18 cellular contexts compared by ENCODE assay signal in the genomic region with DNA sequence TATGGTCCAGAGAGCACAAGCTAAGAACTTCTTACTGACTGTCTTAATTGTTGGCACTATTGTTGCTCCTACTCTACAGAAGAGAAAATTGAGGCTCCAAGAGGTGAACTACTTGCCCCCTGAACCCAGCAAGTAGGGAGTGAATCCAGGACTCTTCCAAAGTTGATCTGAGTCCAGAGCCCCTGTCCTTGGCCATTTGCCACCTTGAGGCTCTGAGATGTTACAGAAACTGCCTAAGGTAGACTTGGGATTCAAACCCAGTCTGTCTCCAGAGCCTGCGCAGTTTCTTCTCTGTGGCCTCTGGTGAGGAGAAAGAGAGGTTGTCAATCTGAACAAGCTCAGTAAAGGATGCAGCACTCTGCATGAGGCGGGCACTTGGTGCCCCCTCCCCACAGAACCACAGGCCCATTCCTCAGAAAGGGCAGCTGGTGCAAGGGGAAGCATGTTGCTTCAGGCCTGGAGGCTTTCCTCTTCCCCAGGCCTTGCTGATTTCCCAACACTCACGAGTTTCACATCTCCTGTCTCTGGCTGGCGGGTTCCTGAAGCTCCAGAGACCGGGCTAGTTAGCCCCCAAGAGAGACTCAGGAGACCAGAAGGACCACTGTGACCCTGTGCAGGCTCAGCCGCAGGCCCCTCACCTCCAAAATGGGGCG. TPM values are rescaled to one million over a fixed set of nuclear protein-coding genes. Genes with fewer than 3 reads are reported as not detected.
DNase-seq lines count a peak whose midpoint lies in the region; ATAC-seq lines count a peak whose summit lies in the region.
"Had no signal": no experiment of that assay in that cellular context is flagged by ENCODE, and none has a peak within 500 bp of the region (broad histone marks: within the 10 kb centered on the region; RNA-seq: fewer than 3 reads in every experiment).

No MANE protein-coding gene starts in this region.

- no peak for DNase-seq in activated CD4-positive, alpha-beta T cell treated with anti-CD3 and anti-CD28 coated beads, Interleukin-2, amount 10 ng/mL, durations not matched to agents 7 days and 5 days
- no peak for DNase-seq in activated CD4-positive, alpha-beta T cell treated with anti-CD3 and anti-CD28 coated beads, Interleukin-2, amount 50 U/mL, for 48 hours
- DNase-seq in CD8-positive, alpha-beta memory T cell, result no peak
- DNase-seq in natural killer cell treated with Interleukin-12 subunit alpha and Interleukin-12 subunit beta and Interleukin-15 and Interleukin-18, amount 100 ng/mL, for 72 hours (ENCODE audit: low spot score), result no peak
- DNase-seq in H7, result no peak
- DNase-seq in AG08395 (ENCODE audit: low spot score), result no peak
- DNase-seq: activated CD4-positive, CD25-positive, alpha-beta regulatory T cell; effector CD4-positive, alpha-beta T cell; NCI-H1092 treated with DMSO at 0.1 percent for 48 hours; stimulated activated CD4-positive, alpha-beta T cell treated with anti-CD3 and anti-CD28 coated beads, Interleukin-4, amount 100 ng/mL, for 4 hours had no signal

- H3K4me3 ChIP-seq in CD8-positive, alpha-beta memory T cell (ENCODE audit: low read length), result no peak overlapping the region
- H3K4me3 ChIP-seq in H7 (ENCODE audit: insufficient read depth, low read depth, low read length), result no peak overlapping the region

- no peaks in the 10 kb centered on the region for H3K27me3 ChIP-seq in CD8-positive, alpha-beta memory T cell (ENCODE audit: insufficient read depth, low read length, poor library complexity, severe bottlenecking)
- H3K27me3 ChIP-seq in H7 (ENCODE audit: control insufficient read depth, insufficient read depth, low read length), result peaks cover 2% of the 10 kb centered on the region; the same call in 1 of the 2 replicates

- no peak overlapping the region for H3K4me3 Mint-ChIP-seq in activated CD4-positive, alpha-beta T cell treated with anti-CD3 and anti-CD28 coated beads, Interleukin-2, amount 10 ng/mL, durations not matched to agents 7 days and 5 days
- peak overlapping the region in 2 of 7 donors; percentile 12 to 68 for H3K4me3 Mint-ChIP-seq in CD8-positive, alpha-beta memory T cell
- H3K4me3 Mint-ChIP-seq in activated T-helper 17 cell treated with anti-CD3 and anti-CD28 coated beads, Interleukin-2, amount 50 U/mL, for 72 hours, result peak overlapping the region; percentile 31
- no peak overlapping the region for H3K4me3 Mint-ChIP-seq in natural killer cell treated with Interleukin-12 subunit alpha and Interleukin-12 subunit beta and Interleukin-15 and Interleukin-18, amount 100 ng/mL, for 72 hours
- H3K4me3 Mint-ChIP-seq: brain; neural crest cell; stimulated activated memory B cell treated with anti-CD40 and anti-IgM and Interleukin-4, amounts not matched to agents 10 μg/mL and 1 μg/mL and 100 μg/mL, for 72 hours had no signal

- peak overlapping the region; percentile 52 for H3K27ac Mint-ChIP-seq in activated CD4-positive, alpha-beta T cell treated with anti-CD3 and anti-CD28 coated beads, Interleukin-2, amount 10 ng/mL, durations not matched to agents 7 days and 5 days
- peak overlapping the region; percentile 10 to 99 (median 27) for H3K27ac Mint-ChIP-seq in CD8-positive, alpha-beta memory T cell
- no peak overlapping the region for H3K27ac Mint-ChIP-seq in activated T-helper 17 cell treated with anti-CD3 and anti-CD28 coated beads, Interleukin-2, amount 50 U/mL, for 72 hours
- peak overlapping the region; percentile 96 to 99 for H3K27ac Mint-ChIP-seq in natural killer cell treated with Interleukin-12 subunit alpha and Interleukin-12 subunit beta and Interleukin-15 and Interleukin-18, amount 100 ng/mL, for 72 hours
- H3K27ac Mint-ChIP-seq: brain; stimulated activated memory B cell treated with anti-CD40 and anti-IgM and Interleukin-4, amounts not matched to agents 10 μg/mL and 1 μg/mL and 100 μg/mL, for 72 hours had no signal

- CTCF ChIA-PET in activated CD4-positive, alpha-beta T cell treated with anti-CD3 and anti-CD28 coated beads, Interleukin-2, amount 10 ng/mL, durations not matched to agents 7 days and 5 days (lab: Charles Lee), result interaction anchor here (0.9 to 2.2 kb wide), 12 partner anchors 8 to 38 kb away, joined by 3 to 8 read pairs (median 4); no protein-coding TSS in a partner anchor
- CTCF ChIA-PET in CD8-positive, alpha-beta memory T cell (lab: Charles Lee), result interaction anchor here (0.8 to 22.4 kb wide), 9 partner anchors 7 to 75 kb away, joined by 3 to 292 read pairs (median 17); no protein-coding TSS in a partner anchor

- no peaks in the 10 kb centered on the region for H3K9me3 ChIP-seq in CD8-positive, alpha-beta memory T cell (ENCODE audit: low read length)

- H3K9me3 Mint-ChIP-seq in activated CD4-positive, alpha-beta T cell treated with anti-CD3 and anti-CD28 coated beads, Interleukin-2, amount 10 ng/mL, durations not matched to agents 7 days and 5 days, result no peaks in the 10 kb centered on the region
- H3K9me3 Mint-ChIP-seq in CD8-positive, alpha-beta memory T cell, result no peaks in the 10 kb centered on the region
- H3K9me3 Mint-ChIP-seq in activated T-helper 17 cell treated with anti-CD3 and anti-CD28 coated beads, Interleukin-2, amount 50 U/mL, for 72 hours, result no peaks in the 10 kb centered on the region
- H3K9me3 Mint-ChIP-seq in natural killer cell treated with Interleukin-12 subunit alpha and Interleukin-12 subunit beta and Interleukin-15 and Interleukin-18, amount 100 ng/mL, for 72 hours, result no peaks in the 10 kb centered on the region
- H3K9me3 Mint-ChIP-seq: stimulated activated memory B cell treated with anti-CD40 and anti-IgM and Interleukin-4, amounts not matched to agents 10 μg/mL and 1 μg/mL and 100 μg/mL, for 72 hours had no signal

- H3K27ac ChIP-seq in CD8-positive, alpha-beta memory T cell (ENCODE audit: low read depth, low read length), result no peak overlapping the region

- POLR2A ChIA-PET in activated CD4-positive, alpha-beta T cell treated with anti-CD3 and anti-CD28 coated beads, Interleukin-2, amount 10 ng/mL, durations not matched to agents 7 days and 5 days (lab: Charles Lee), result no interaction called here
- POLR2A ChIA-PET in CD8-positive, alpha-beta memory T cell (lab: Charles Lee), result interaction anchor here (1.0 to 16.5 kb wide), 3 partner anchors 11 to 32 kb away, joined by 3 to 290 read pairs (median 67); no protein-coding TSS in a partner anchor

- H3K4me1 ChIP-seq in CD8-positive, alpha-beta memory T cell (ENCODE audit: insufficient read depth, low read length), result peaks cover 70% of the 10 kb centered on the region

- H3K36me3 Mint-ChIP-seq in activated CD4-positive, alpha-beta T cell treated with anti-CD3 and anti-CD28 coated beads, Interleukin-2, amount 10 ng/mL, durations not matched to agents 7 days and 5 days (ENCODE audit: low read depth), result peaks cover 21% of the 10 kb centered on the region
- peaks cover 8 to 26% (median 8%) of the 10 kb centered on the region in 3 donors for H3K36me3 Mint-ChIP-seq in CD8-positive, alpha-beta memory T cell
- peaks cover 24% of the 10 kb centered on the region for H3K36me3 Mint-ChIP-seq in activated T-helper 17 cell treated with anti-CD3 and anti-CD28 coated beads, Interleukin-2, amount 50 U/mL, for 72 hours (ENCODE audit: low read depth)
- H3K36me3 Mint-ChIP-seq in natural killer cell treated with Interleukin-12 subunit alpha and Interleukin-12 subunit beta and Interleukin-15 and Interleukin-18, amount 100 ng/mL, for 72 hours, result peaks cover 20% of the 10 kb centered on the region
- H3K36me3 Mint-ChIP-seq: brain; stimulated activated memory B cell treated with anti-CD40 and anti-IgM and Interleukin-4, amounts not matched to agents 10 μg/mL and 1 μg/mL and 100 μg/mL, for 72 hours had no signal

- no peaks in the 10 kb centered on the region for H3K27me3 Mint-ChIP-seq in activated CD4-positive, alpha-beta T cell treated with anti-CD3 and anti-CD28 coated beads, Interleukin-2, amount 10 ng/mL, durations not matched to agents 7 days and 5 days
- H3K27me3 Mint-ChIP-seq in CD8-positive, alpha-beta memory T cell, result no peaks in the 10 kb centered on the region
- H3K27me3 Mint-ChIP-seq in activated T-helper 17 cell treated with anti-CD3 and anti-CD28 coated beads, Interleukin-2, amount 50 U/mL, for 72 hours, result no peaks in the 10 kb centered on the region
- H3K27me3 Mint-ChIP-seq in natural killer cell treated with Interleukin-12 subunit alpha and Interleukin-12 subunit beta and Interleukin-15 and Interleukin-18, amount 100 ng/mL, for 72 hours, result no peaks in the 10 kb centered on the region

- peaks cover 68% of the 10 kb centered on the region for H3K4me1 Mint-ChIP-seq in activated CD4-positive, alpha-beta T cell treated with anti-CD3 and anti-CD28 coated beads, Interleukin-2, amount 10 ng/mL, durations not matched to agents 7 days and 5 days
- peaks cover 60 to 72% (median 69%) of the 10 kb centered on the region in 3 donors for H3K4me1 Mint-ChIP-seq in CD8-positive, alpha-beta memory T cell
- peaks cover 29% of the 10 kb centered on the region for H3K4me1 Mint-ChIP-seq in activated T-helper 17 cell treated with anti-CD3 and anti-CD28 coated beads, Interleukin-2, amount 50 U/mL, for 72 hours
- peaks cover 53 to 57% of the 10 kb centered on the region in 2 donors for H3K4me1 Mint-ChIP-seq in natural killer cell treated with Interleukin-12 subunit alpha and Interleukin-12 subunit beta and Interleukin-15 and Interleukin-18, amount 100 ng/mL, for 72 hours (ENCODE audit: low read depth in 2 of 2)

- peaks cover 5% of the 10 kb centered on the region for H3K36me3 ChIP-seq in CD8-positive, alpha-beta memory T cell (ENCODE audit: insufficient read depth, low read length)
- no peaks in the 10 kb centered on the region for H3K36me3 ChIP-seq in H7 (replicated peaks; ENCODE audit: control insufficient read depth, insufficient read depth, low read length)

- ATAC-seq in activated T-helper 17 cell treated with anti-CD3 and anti-CD28 coated beads, Interleukin-2, amount 50 U/mL, for 72 hours (replicated peaks), result no peak
- no peak for ATAC-seq in natural killer cell treated with Interleukin-12 subunit alpha and Interleukin-12 subunit beta and Interleukin-15 and Interleukin-18, amount 100 ng/mL, for 72 hours
- no peak for ATAC-seq in HG02763 (IDR thresholded peaks at IDR 0.05; ENCODE audit: unreplicated experiment)
- ATAC-seq: sciatic nerve; SK-N-SH treated with all-trans-retinoic acid at 6 μM for 48 hours; stimulated activated memory B cell treated with anti-CD40 and anti-IgM and Interleukin-4, amounts not matched to agents 10 μg/mL and 1 μg/mL and 100 μg/mL, for 72 hours had no signal

RNA-seq across cellular contexts. Expression of a gene that starts 2.9 kb away (rescaled TPM):
- 100 to 1,000 TPM; 285 to 309 TPM for total RNA-seq in activated CD4-positive, alpha-beta T cell treated with anti-CD3 and anti-CD28 coated beads, Interleukin-2, amount 10 ng/mL, durations not matched to agents 7 days and 5 days
- 100 to 1,000 TPM; 219 to 224 TPM for total RNA-seq in CD8-positive, alpha-beta memory T cell
- 288 TPM for polyA plus RNA-seq in CD8-positive, alpha-beta memory T cell
- 100 to 1,000 TPM; 202 to 204 TPM for total RNA-seq in activated T-helper 17 cell treated with anti-CD3 and anti-CD28 coated beads, Interleukin-2, amount 50 U/mL, for 72 hours
- total RNA-seq in natural killer cell treated with Interleukin-12 subunit alpha and Interleukin-12 subunit beta and Interleukin-15 and Interleukin-18, amount 100 ng/mL, for 72 hours, result 100 to 1,000 TPM; 282 to 360 TPM
- 0.21 and 0.63 TPM in 2 replicates for total RNA-seq in H7 (2014; rRNA removed; shearing (Covaris generic))
- total RNA-seq: A673, neural crest cell had no signal

Comparison
In these comparisons a context has a peak if more than half of its experiments do, and no peak if none do; other contexts are left out.
1. RNA of a gene that starts 2.9 kb away (total RNA-seq): 282 to 360 TPM in natural killer cell treated with Interleukin-12 subunit alpha and Interleukin-12 subunit beta and Interleukin-15 and Interleukin-18, amount 100 ng/mL, for 72 hours, 285 to 309 TPM in activated CD4-positive, alpha-beta T cell treated with anti-CD3 and anti-CD28 coated beads, Interleukin-2, amount 10 ng/mL, durations not matched to agents 7 days and 5 days, 219 to 224 TPM in CD8-positive, alpha-beta memory T cell and 202 to 204 TPM in activated T-helper 17 cell treated with anti-CD3 and anti-CD28 coated beads, Interleukin-2, amount 50 U/mL, for 72 hours; 0.21 to 0.63 TPM in H7; every median in the first group is over 100 times any median in the second.